In the genomic region with DNA sequence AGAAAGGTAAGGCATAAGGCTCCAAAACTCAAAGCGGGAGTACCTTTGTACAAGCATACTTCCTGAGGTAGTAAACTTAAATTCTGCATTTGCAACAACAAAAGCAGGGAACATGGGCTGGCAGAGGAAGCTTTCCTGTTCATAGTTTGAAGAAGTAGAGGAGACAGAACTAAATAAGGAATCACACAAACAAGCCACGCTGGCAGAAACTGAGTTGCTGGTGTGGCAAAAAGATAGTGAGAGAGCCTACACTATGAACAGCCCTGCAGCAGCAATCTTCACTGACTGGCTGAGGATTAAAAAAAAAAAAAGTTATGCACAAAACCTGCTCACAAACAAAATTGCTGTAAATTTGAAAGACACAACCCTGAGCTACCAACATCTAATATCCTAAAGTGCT, we compare ENCODE assay signal across 1 cellular context.
TF ChIP-seq lines count a peak whose summit lies in the region.

No MANE protein-coding gene starts in this region.

TF ChIP-seq in IMR-90, 13 proteins besides CTCF, POLR2A, EP300 and RAD21:
- no peak for TF ChIP-seq RFX5 (IDR thresholded peaks at IDR 0.05; ENCODE audit: low read depth, low read length)
- TF ChIP-seq MAZ (IDR thresholded peaks at IDR 0.05; ENCODE audit: borderline replicate concordance, low read depth, low read length) = no peak
- TF ChIP-seq MXI1 (IDR thresholded peaks at IDR 0.05; ENCODE audit: borderline replicate concordance, low read depth, low read length) = no peak
- TF ChIP-seq BHLHE40 (IDR thresholded peaks at IDR 0.05; ENCODE audit: low read depth, low read length) = no peak
- TF ChIP-seq, protein P1, sequence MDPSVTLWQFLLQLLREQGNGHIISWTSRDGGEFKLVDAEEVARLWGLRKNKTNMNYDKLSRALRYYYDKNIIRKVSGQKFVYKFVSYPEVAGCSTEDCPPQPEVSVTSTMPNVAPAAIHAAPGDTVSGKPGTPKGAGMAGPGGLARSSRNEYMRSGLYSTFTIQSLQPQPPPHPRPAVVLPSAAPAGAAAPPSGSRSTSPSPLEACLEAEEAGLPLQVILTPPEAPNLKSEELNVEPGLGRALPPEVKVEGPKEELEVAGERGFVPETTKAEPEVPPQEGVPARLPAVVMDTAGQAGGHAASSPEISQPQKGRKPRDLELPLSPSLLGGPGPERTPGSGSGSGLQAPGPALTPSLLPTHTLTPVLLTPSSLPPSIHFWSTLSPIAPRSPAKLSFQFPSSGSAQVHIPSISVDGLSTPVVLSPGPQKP (IDR thresholded peaks at IDR 0.05; ENCODE audit: borderline replicate concordance, low read depth, low read length) = no peak
- TF ChIP-seq SMC3 (IDR thresholded peaks at IDR 0.05; ENCODE audit: low read depth, low read length) = no peak
